Comparison of ENCODE assay signal across 16 cellular contexts in the genomic region with DNA sequence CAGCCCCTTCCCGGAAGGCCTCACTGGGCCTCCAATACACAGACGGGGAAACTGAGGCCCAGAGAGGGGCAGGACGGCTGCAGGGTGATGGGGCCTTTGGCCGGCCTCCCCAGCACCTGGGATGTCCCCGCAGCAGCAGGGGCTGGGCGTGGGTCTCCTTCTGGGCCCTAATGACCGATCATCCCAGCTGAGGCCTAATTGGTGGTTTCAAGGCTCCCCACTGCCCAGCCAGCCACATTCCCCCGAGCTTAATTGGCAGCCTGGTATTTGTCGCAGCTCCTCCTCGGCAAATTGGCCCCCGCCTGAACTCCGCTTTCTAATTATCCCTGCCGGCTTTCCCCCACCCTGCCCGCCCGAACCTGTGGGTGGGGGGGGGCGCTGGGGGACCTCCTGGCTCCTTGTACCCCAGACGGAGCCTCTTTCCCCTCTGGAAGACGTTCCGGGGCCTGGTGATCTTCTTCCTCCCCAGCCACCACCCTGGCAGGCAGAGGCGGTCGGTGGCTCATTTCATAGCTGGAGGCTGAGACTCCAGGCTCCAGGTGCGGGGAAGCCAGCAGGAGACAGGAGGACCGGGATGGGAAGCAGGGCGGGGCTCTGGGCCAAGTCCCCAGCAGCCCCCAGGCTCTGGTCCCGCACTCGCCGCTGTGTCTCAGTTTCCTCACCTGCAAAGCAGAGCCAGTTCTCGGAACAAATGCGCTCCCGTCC. TPM values are rescaled to one million over a fixed set of nuclear protein-coding genes. Genes with fewer than 3 reads are reported as not detected.
DNase-seq lines count a peak whose midpoint lies in the region; ATAC-seq and TF ChIP-seq lines count a peak whose summit lies in the region.
"Had no signal": no experiment of that assay in that cellular context is flagged by ENCODE, and none has a peak within 500 bp of the region (broad histone marks: within the 10 kb centered on the region; RNA-seq: fewer than 3 reads in every experiment).

No MANE protein-coding gene starts in this region.

- peaks cover 31% of the 10 kb centered on the region for H3K36me3 ChIP-seq in NT2/D1 (ENCODE audit: insufficient read depth, insufficient read length, low read length)
- H3K36me3 ChIP-seq: tibial artery had no signal

- no peaks in the 10 kb centered on the region for H3K27me3 ChIP-seq in NT2/D1 (ENCODE audit: insufficient read depth, insufficient read length)
- H3K27me3 ChIP-seq: spleen had no signal

- in situ Hi-C loops in G401 (cut with HindIII; ENCODE audit: low sequenced_read_pairs): no loop called here

- H3K27ac Mint-ChIP-seq in progenitor cell of endocrine pancreas: peak overlapping the region; percentile 97
- H3K27ac Mint-ChIP-seq in osteocyte (ENCODE audit: unreplicated experiment): no peak overlapping the region
- H3K27ac Mint-ChIP-seq: activated CD4-positive, alpha-beta memory T cell treated with anti-CD3 and anti-CD28 coated beads for 36 hours; naive thymus-derived CD8-positive, alpha-beta T cell had no signal

- H3K4me3 ChIP-seq in NT2/D1 (ENCODE audit: insufficient read length, low read depth): peak overlapping the region; percentile 11
- H3K4me3 ChIP-seq: spleen, tibial artery had no signal

- TF ChIP-seq CTCF in progenitor cell of endocrine pancreas (IDR thresholded peaks at IDR 0.05; ENCODE audit: unreplicated experiment) (no peak), osteocyte (IDR thresholded peaks at IDR 0.05) (no peak)

- H3K9ac ChIP-seq in NT2/D1 (ENCODE audit: insufficient read length, low read depth): peak overlapping the region; percentile 71

- no peaks in the 10 kb centered on the region for H3K9me3 ChIP-seq in NT2/D1 (ENCODE audit: insufficient read depth, low read length)
- H3K9me3 ChIP-seq: spleen, tibial artery had no signal

- H3K4me1 ChIP-seq in NT2/D1 (ENCODE audit: insufficient read depth, insufficient read length): peaks cover 55% of the 10 kb centered on the region
- H3K4me1 ChIP-seq: tibial artery had no signal

- DNase-seq in G401 (ENCODE audit: low spot score) (peak; percentile 46), NT2/D1 (ENCODE audit: low read depth, low spot score) (peak; percentile 46), fibroblast of peridontal ligament (ENCODE audit: extremely low read depth) (peak; percentile 12), progenitor cell of endocrine pancreas (ENCODE audit: low spot score, unreplicated experiment) (no peak), NCI-H1436 treated with DMSO at 0.1 percent for 48 hours (lab: John Stamatoyannopoulos, UW) (no peak), osteocyte (ENCODE audit: extremely low spot score, unreplicated experiment) (no peak), NCI-H2196 (lab: John Stamatoyannopoulos, UW; ENCODE audit: unreplicated experiment) (no peak)
- DNase-seq: activated CD4-positive, alpha-beta memory T cell treated with anti-CD3 and anti-CD28 coated beads for 36 hours; activated effector memory CD4-positive, alpha-beta T cell treated with anti-CD3 and anti-CD28 coated beads, Interleukin-2, amount 50 U/mL, for 16 hours; cerebellar nuclear complex; naive thymus-derived CD8-positive, alpha-beta T cell; NCI-H2081; spleen; tibial artery had no signal

- ATAC-seq in GM21423 (IDR thresholded peaks at IDR 0.05; ENCODE audit: unreplicated experiment): no peak
- ATAC-seq: naive thymus-derived CD8-positive, alpha-beta T cell had no signal

- H3K27me3 Mint-ChIP-seq in progenitor cell of endocrine pancreas (no peaks in the 10 kb centered on the region), osteocyte (ENCODE audit: unreplicated experiment) (no peaks in the 10 kb centered on the region)
- H3K27me3 Mint-ChIP-seq: activated CD4-positive, alpha-beta memory T cell treated with anti-CD3 and anti-CD28 coated beads for 36 hours; naive thymus-derived CD8-positive, alpha-beta T cell had no signal

- H3K36me3 Mint-ChIP-seq in progenitor cell of endocrine pancreas (ENCODE audit: insufficient read depth): peaks cover 7% of the 10 kb centered on the region
- no peaks in the 10 kb centered on the region for H3K36me3 Mint-ChIP-seq in osteocyte (ENCODE audit: unreplicated experiment)
- H3K36me3 Mint-ChIP-seq: activated CD4-positive, alpha-beta memory T cell treated with anti-CD3 and anti-CD28 coated beads for 36 hours had no signal

- H3K9me3 Mint-ChIP-seq in progenitor cell of endocrine pancreas (ENCODE audit: low read depth): no peaks in the 10 kb centered on the region
- H3K9me3 Mint-ChIP-seq in osteocyte (ENCODE audit: unreplicated experiment): no peaks in the 10 kb centered on the region
- H3K9me3 Mint-ChIP-seq: activated CD4-positive, alpha-beta memory T cell treated with anti-CD3 and anti-CD28 coated beads for 36 hours; naive thymus-derived CD8-positive, alpha-beta T cell had no signal

- H3K4me1 Mint-ChIP-seq in progenitor cell of endocrine pancreas (ENCODE audit: low read depth) (peaks cover 39% of the 10 kb centered on the region), osteocyte (ENCODE audit: unreplicated experiment) (peaks cover 18% of the 10 kb centered on the region)

- H3K4me3 Mint-ChIP-seq in progenitor cell of endocrine pancreas (ENCODE audit: low read depth): no peak overlapping the region
- H3K4me3 Mint-ChIP-seq in osteocyte (ENCODE audit: unreplicated experiment): no peak overlapping the region
- H3K4me3 Mint-ChIP-seq: activated CD4-positive, alpha-beta memory T cell treated with anti-CD3 and anti-CD28 coated beads for 36 hours; naive thymus-derived CD8-positive, alpha-beta T cell had no signal

RNA-seq across cellular contexts. Expression of a gene that starts 27.2 kb away (rescaled TPM):
- total RNA-seq in G401 (2014; rRNA removed; shearing (Covaris generic)): 176 and 280 TPM in 2 replicates
- total RNA-seq in progenitor cell of endocrine pancreas (71.8 and 72.3 TPM in 2 replicates), osteocyte (60.2 and 61.2 TPM in 2 replicates)

RNA-seq across cellular contexts. Expression of a gene that starts 31.1 kb away (rescaled TPM):
- total RNA-seq in G401 (2014; rRNA removed; shearing (Covaris generic)): 95.4 and 103 TPM in 2 replicates
- total RNA-seq in progenitor cell of endocrine pancreas: 149 and 154 TPM in 2 replicates
- total RNA-seq in osteocyte: 16.8 and 17.0 TPM in 2 replicates

RNA-seq across cellular contexts. Expression of a gene that starts 39.8 kb away (rescaled TPM):
- 1.8 and 1.9 TPM in 2 replicates for total RNA-seq in G401 (2014; rRNA removed; shearing (Covaris generic))
- total RNA-seq in progenitor cell of endocrine pancreas: 5.8 and 6.1 TPM in 2 replicates
- 0.47 and 1.7 TPM in 2 replicates for total RNA-seq in osteocyte

RNA-seq across cellular contexts. Expression of a gene that starts 43.3 kb away (rescaled TPM):
- total RNA-seq in G401 (2014; rRNA removed; shearing (Covaris generic)): 0.74 and 3.5 TPM in 2 replicates
- total RNA-seq in progenitor cell of endocrine pancreas (1.4 and 1.5 TPM in 2 replicates), osteocyte (0.46 TPM in 1 of 2 replicates, not detected in the other)
- total RNA-seq: activated CD4-positive, alpha-beta memory T cell treated with anti-CD3 and anti-CD28 coated beads for 36 hours; naive thymus-derived CD8-positive, alpha-beta T cell; T-helper 2 cell treated with Interferon-gamma antibody and Interleukin-4, amounts not matched to agents 100 ng/mL and 5 ng/mL, for 36 hours had no signal

RNA-seq across cellular contexts. Expression of a gene that starts 43.9 kb away (rescaled TPM):
- 12.7 and 13.9 TPM in 2 replicates for total RNA-seq in G401 (2014; rRNA removed; shearing (Covaris generic))
- total RNA-seq in progenitor cell of endocrine pancreas: 61.4 and 63.1 TPM in 2 replicates
- total RNA-seq in osteocyte: 61.1 and 63.5 TPM in 2 replicates

Comparison
In these comparisons a context has a peak if more than half of its experiments do, and no peak if none do; other contexts are left out.
1. DNase-seq: peak in G401 (single experiment), NT2/D1 (single experiment) and fibroblast of peridontal ligament (single experiment); none in progenitor cell of endocrine pancreas (single experiment), NCI-H1436 treated with DMSO at 0.1 percent for 48 hours (single experiment), osteocyte (single experiment) and NCI-H2196 (single experiment).